Comparison of ENCODE assay signal across 8 cellular contexts in the genomic region with DNA sequence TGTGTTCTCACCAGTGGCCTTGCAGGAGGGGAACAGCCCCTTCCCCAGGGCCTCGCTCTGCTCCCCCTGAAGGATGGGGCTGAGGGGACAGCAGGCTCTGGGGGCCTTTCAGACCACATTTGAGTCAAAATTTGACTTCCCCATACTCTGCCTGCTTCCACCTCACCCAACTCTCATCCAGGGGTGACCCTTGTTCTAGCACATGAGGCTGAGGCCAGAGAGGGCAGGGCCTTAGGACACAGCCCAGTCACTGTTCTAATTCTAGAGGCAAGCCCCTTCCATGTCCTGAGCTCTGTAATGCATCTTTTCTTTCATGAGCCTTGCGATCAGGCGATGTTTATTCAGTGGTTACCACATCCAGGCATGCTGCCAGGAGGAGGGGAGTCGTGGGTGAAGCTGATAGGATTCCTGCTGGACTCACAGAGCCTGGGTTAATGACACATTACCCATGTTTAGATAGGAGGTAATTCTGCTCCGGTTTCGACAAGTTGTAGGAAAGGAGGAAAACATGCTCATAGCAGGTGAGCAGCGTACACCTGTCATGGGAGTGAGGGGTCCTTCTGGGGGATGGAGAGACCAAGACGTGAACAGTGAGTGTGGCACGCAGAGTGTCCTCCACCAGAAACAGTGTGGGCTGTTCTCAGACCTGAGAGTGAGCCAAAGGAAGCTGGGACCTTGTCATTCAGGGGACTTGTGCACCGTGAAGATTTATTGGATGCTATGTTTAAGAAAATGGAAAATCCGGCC. TPM values are rescaled to one million over a fixed set of nuclear protein-coding genes. Genes with fewer than 3 reads are reported as not detected.
DNase-seq lines count a peak whose midpoint lies in the region; ATAC-seq and TF ChIP-seq lines count a peak whose summit lies in the region.

No MANE protein-coding gene starts in this region.

- POLR2A ChIA-PET in OCI-LY7 (lab: Charles Lee): no interaction called here

- H3K9me2 ChIP-seq in OCI-LY7 (ENCODE audit: insufficient read depth, low read length): no peaks in the 10 kb centered on the region

- H3K36me3 Mint-ChIP-seq in activated T-cell treated with anti-CD3 and anti-CD28 coated beads, Interleukin-2, amount 50 U/mL, for 72 hours (ENCODE audit: insufficient read depth in 2 of 2): peaks cover 12 to 43% of the 10 kb centered on the region in 2 donors
- H3K36me3 Mint-ChIP-seq in neural crest cell (ENCODE audit: low read depth): peaks cover 36% of the 10 kb centered on the region

- H3K4me3 ChIP-seq in fibroblast of villous mesenchyme (ENCODE audit: low read depth, low read length) (peak overlapping the region; percentile 34), OCI-LY7 (ENCODE audit: low read depth, low read length, poor library complexity, severe bottlenecking) (no peak overlapping the region)

- H3K4me2 ChIP-seq in OCI-LY7 (ENCODE audit: low read length): no peak overlapping the region

- intact Hi-C loops in OCI-LY7 (cut with micrococcal nuclease; ENCODE audit: unreplicated experiment): no loop called here

- no peak overlapping the region for H2AFZ ChIP-seq in OCI-LY7 (ENCODE audit: low read length)

- H3K4me1 ChIP-seq in OCI-LY7 (ENCODE audit: insufficient read depth, low read length, poor library complexity, severe bottlenecking): peaks cover 30% of the 10 kb centered on the region

- no peaks in the 10 kb centered on the region for H3K9me3 Mint-ChIP-seq in activated T-cell treated with anti-CD3 and anti-CD28 coated beads, Interleukin-2, amount 50 U/mL, for 72 hours
- no peaks in the 10 kb centered on the region for H3K9me3 Mint-ChIP-seq in neural crest cell

- H3K27me3 Mint-ChIP-seq in activated T-cell treated with anti-CD3 and anti-CD28 coated beads, Interleukin-2, amount 50 U/mL, for 72 hours (ENCODE audit: low read depth): no peaks in the 10 kb centered on the region
- H3K27me3 Mint-ChIP-seq in neural crest cell (ENCODE audit: low read depth): peaks cover 21% of the 10 kb centered on the region

- H3K79me2 ChIP-seq in OCI-LY7 (ENCODE audit: insufficient read depth, low read depth, low read length): peaks cover 17% of the 10 kb centered on the region

- BruUV-seq in OCI-LY7 (replicated peaks; lab: Mats Ljungman, UMichigan): no TSS peak

- CTCF ChIA-PET in OCI-LY7 (lab: Charles Lee; ENCODE audit: unreplicated experiment): no interaction called here

- H3K4me1 Mint-ChIP-seq in activated T-cell treated with anti-CD3 and anti-CD28 coated beads, Interleukin-2, amount 50 U/mL, for 72 hours (ENCODE audit: low read depth): peaks cover 78% of the 10 kb centered on the region
- peaks cover 46% of the 10 kb centered on the region for H3K4me1 Mint-ChIP-seq in neural crest cell

- H3K36me3 ChIP-seq in OCI-LY7 (ENCODE audit: insufficient read depth, low read length): peaks cover 73% of the 10 kb centered on the region

- peak; percentile 59 for DNase-seq in stimulated activated CD4-positive, alpha-beta T cell treated with anti-CD3 and anti-CD28 coated beads, Interleukin-15, amount 100 ng/mL, for 24 hours
- DNase-seq in stimulated activated CD4-positive, alpha-beta T cell treated with anti-CD3 and anti-CD28 coated beads, Interleukin-1b, Interleukin-23, amount 100 ng/mL, for 48 hours: no peak
- DNase-seq in NCI-H2196 treated with DMSO at 0.1 percent for 48 hours (lab: John Stamatoyannopoulos, UW; ENCODE audit: unreplicated experiment) (peak; percentile 88), fibroblast of villous mesenchyme (ENCODE audit: low read depth) (peak; percentile 99), neural crest cell (ENCODE audit: low read depth, low spot score) (no peak), OCI-LY7 (ENCODE audit: low spot score) (no peak), GM19240 (ENCODE audit: insufficient read length, low spot score) (no peak)
- DNase-seq in activated T-cell treated with anti-CD3 and anti-CD28 coated beads, Interleukin-2, amount 50 U/mL, for 72 hours: peak in 1 of 2 donors; percentile 37

- H3K9me3 ChIP-seq in OCI-LY7 (ENCODE audit: low read length): no peaks in the 10 kb centered on the region

- peak in 1 of 2 donors; percentile 2 for ATAC-seq in activated T-cell treated with anti-CD3 and anti-CD28 coated beads, Interleukin-2, amount 50 U/mL, for 72 hours (replicated peaks in 1 of 2)

- peak overlapping the region; percentile 6 for H3K27ac Mint-ChIP-seq in activated T-cell treated with anti-CD3 and anti-CD28 coated beads, Interleukin-2, amount 50 U/mL, for 72 hours
- H3K27ac Mint-ChIP-seq in neural crest cell (ENCODE audit: unreplicated experiment): peak overlapping the region; percentile 44

- peaks cover 21% of the 10 kb centered on the region for H4K20me1 ChIP-seq in OCI-LY7 (ENCODE audit: insufficient read depth, low read length)

- no peak for TF ChIP-seq CTCF in fibroblast of villous mesenchyme (IDR thresholded peaks at IDR 0.05; ENCODE audit: insufficient read depth, low read depth, low read length)
- no peak for TF ChIP-seq CTCF in neural crest cell (conservative IDR thresholded peaks at IDR 0.05)
- TF ChIP-seq CTCF in OCI-LY7 (conservative IDR thresholded peaks at IDR 0.05; ENCODE audit: low read length): no peak

- H3K27ac ChIP-seq in OCI-LY7 (ENCODE audit: low read depth, low read length, poor library complexity, severe bottlenecking): no peak overlapping the region

- H3K4me3 Mint-ChIP-seq in activated T-cell treated with anti-CD3 and anti-CD28 coated beads, Interleukin-2, amount 50 U/mL, for 72 hours: peak overlapping the region; percentile 38 to 68
- peak overlapping the region; percentile 99 for H3K4me3 Mint-ChIP-seq in neural crest cell

RNA-seq across cellular contexts. Expression of a gene that starts 9.3 kb away (rescaled TPM):
- 1,000 to 10,000 TPM; 1,618 to 1,817 TPM for total RNA-seq in activated T-cell treated with anti-CD3 and anti-CD28 coated beads, Interleukin-2, amount 50 U/mL, for 72 hours
- total RNA-seq in fibroblast of villous mesenchyme (985 and 1,373 TPM in 2 replicates), neural crest cell (1,439 and 1,464 TPM in 2 replicates), OCI-LY7 (2022) (1,267 and 1,285 TPM in 2 replicates)
- 4,033 and 5,482 TPM in 2 replicates for total RNA-seq in OCI-LY7 (2014; rRNA removed; shearing (Covaris generic))

RNA-seq across cellular contexts. Expression of a gene that starts 12.9 kb away (rescaled TPM):
- total RNA-seq in activated T-cell treated with anti-CD3 and anti-CD28 coated beads, Interleukin-2, amount 50 U/mL, for 72 hours: 1 to 10 TPM in 1 of 2 donors, under 1 TPM in 1; 0.31 to 1.2 TPM
- total RNA-seq in fibroblast of villous mesenchyme (not detected in 2 replicates), neural crest cell (not detected in 2 replicates), OCI-LY7 (2022) (not detected in 2 replicates)
- total RNA-seq in OCI-LY7 (2014; rRNA removed; shearing (Covaris generic)): not detected in 2 replicates

RNA-seq across cellular contexts. Expression of a gene that starts 18.8 kb away (rescaled TPM):
- 10 to 100 TPM; 11.0 to 17.5 TPM for total RNA-seq in activated T-cell treated with anti-CD3 and anti-CD28 coated beads, Interleukin-2, amount 50 U/mL, for 72 hours
- total RNA-seq in fibroblast of villous mesenchyme (82.5 and 83.8 TPM in 2 replicates), neural crest cell (66.2 and 67.9 TPM in 2 replicates), OCI-LY7 (2022) (15.3 and 16.7 TPM in 2 replicates)
- total RNA-seq in OCI-LY7 (2014; rRNA removed; shearing (Covaris generic)): 19.3 and 23.6 TPM in 2 replicates

RNA-seq across cellular contexts. Expression of a gene that starts 20.5 kb away (rescaled TPM):
- 10 to 100 TPM; 60.3 to 71.0 TPM for total RNA-seq in activated T-cell treated with anti-CD3 and anti-CD28 coated beads, Interleukin-2, amount 50 U/mL, for 72 hours
- total RNA-seq in fibroblast of villous mesenchyme (60.2 and 73.4 TPM in 2 replicates), neural crest cell (74.2 and 76.5 TPM in 2 replicates), OCI-LY7 (2022) (25.0 and 30.2 TPM in 2 replicates)
- total RNA-seq in OCI-LY7 (2014; rRNA removed; shearing (Covaris generic)): 15.6 and 18.1 TPM in 2 replicates

RNA-seq across cellular contexts. Expression of a gene that starts 32.7 kb away (rescaled TPM):
- not detected for total RNA-seq in activated T-cell treated with anti-CD3 and anti-CD28 coated beads, Interleukin-2, amount 50 U/mL, for 72 hours
- total RNA-seq in fibroblast of villous mesenchyme: not detected in 2 replicates
- not detected in 2 replicates for total RNA-seq in neural crest cell
- total RNA-seq in OCI-LY7 (2014; rRNA removed; shearing (Covaris generic)): not detected in 2 replicates
- total RNA-seq in OCI-LY7 (2022): not detected in 2 replicates

Comparison
In these comparisons a context has a peak if more than half of its experiments do, and no peak if none do; other contexts are left out.
1. DNase-seq: peak in stimulated activated CD4-positive, alpha-beta T cell treated with anti-CD3 and anti-CD28 coated beads, Interleukin-15, amount 100 ng/mL, for 24 hours (single experiment), NCI-H2196 treated with DMSO at 0.1 percent for 48 hours (single experiment) and fibroblast of villous mesenchyme (single experiment); none in stimulated activated CD4-positive, alpha-beta T cell treated with anti-CD3 and anti-CD28 coated beads, Interleukin-1b, Interleukin-23, amount 100 ng/mL, for 48 hours (single experiment), neural crest cell (single experiment), OCI-LY7 (single experiment) and GM19240 (single experiment).